20 cellular contexts compared by ENCODE assay signal in genomic region chr16:54484700-54485099, GRCh38.
"Had no signal": no experiment of that assay in that cellular context is flagged by ENCODE, and none has a peak within 500 bp of the region (broad histone marks: within the 10 kb centered on the region; RNA-seq: fewer than 3 reads in every experiment).

No MANE protein-coding gene starts in this region.

- H3K4me1 ChIP-seq: esophagus squamous epithelium, left lung, parathyroid adenoma, psoas muscle, sigmoid colon, testis, tibial nerve had no signal

- H3K9me3 ChIP-seq: esophagus squamous epithelium, left lung, psoas muscle, sigmoid colon, testis, tibial nerve had no signal

- H3K36me3 ChIP-seq: esophagus squamous epithelium, left lung, sigmoid colon, tibial nerve had no signal

- H3K27ac ChIP-seq: esophagus squamous epithelium, left lung, parathyroid adenoma, psoas muscle, sigmoid colon, skin epidermis, testis, tibial nerve had no signal

- ATAC-seq: left lung; naive thymus-derived CD4-positive, alpha-beta T cell; psoas muscle; stimulated activated naive B cell treated with anti-CD40 and anti-IgM and Interleukin-4, amounts not matched to agents 10 μg/mL and 1 μg/mL and 100 μg/mL, for 72 hours; stimulated activated naive CD8-positive, alpha-beta T cell treated with anti-CD3 and anti-CD28 coated beads, Interleukin-15, amount 100 ng/mL, for 72 hours had no signal

- H3K27me3 ChIP-seq: left lung, sigmoid colon, testis, tibial nerve had no signal

- H3K9ac ChIP-seq: parathyroid adenoma had no signal

- H3K4me3 ChIP-seq: esophagus squamous epithelium, left lung, lung, psoas muscle, sigmoid colon, skin epidermis, testis, tibial nerve had no signal

- DNase-seq: effector memory CD4-positive, alpha-beta T cell; esophagus squamous epithelium; foreskin fibroblast; hippocampal formation; kidney glomerular epithelial cell; left lung; naive thymus-derived CD4-positive, alpha-beta T cell; nephron progenitor cell; psoas muscle; retina; sigmoid colon; stimulated activated CD4-positive, alpha-beta T cell treated with anti-CD3 and anti-CD28 coated beads, Interleukin-2, amount 100 ng/mL, for 24 hours; stimulated activated CD4-positive, alpha-beta T cell treated with anti-CD3 and anti-CD28 coated beads, Interleukin-4, amount 100 ng/mL, for 4 hours; stimulated activated naive B cell treated with anti-CD40 and anti-IgM and Interleukin-4, amounts not matched to agents 10 μg/mL and 1 μg/mL and 100 μg/mL, for 72 hours; stimulated activated naive CD8-positive, alpha-beta T cell treated with anti-CD3 and anti-CD28 coated beads, Interleukin-15, amount 100 ng/mL, for 72 hours; testis had no signal

- H3K79me2 ChIP-seq: parathyroid adenoma had no signal
